Comparison of ENCODE assay signal across 19 cellular contexts in genomic region chr14:68927089-68927488, GRCh38. TPM values are rescaled to one million over a fixed set of nuclear protein-coding genes. Genes with fewer than 3 reads are reported as not detected.
A peak's percentile ranks its signal among the peaks of the same experiment; 100 is the strongest.
DNase-seq lines count a peak whose midpoint lies in the region; ATAC-seq, FAIRE-seq and TF ChIP-seq lines count a peak whose summit lies in the region.
"Had no signal": no experiment of that assay in that cellular context is flagged by ENCODE, and none has a peak within 500 bp of the region (broad histone marks: within the 10 kb centered on the region; RNA-seq: fewer than 3 reads in every experiment).

No MANE protein-coding gene starts in this region.

- H3K9me3 ChIP-seq in right lobe of liver (no peaks in the 10 kb centered on the region), HepG2 (ENCODE audit: low read length) (peaks cover 12% of the 10 kb centered on the region), breast epithelium (no peaks in the 10 kb centered on the region), neural progenitor cell (ENCODE audit: low read depth) (no peaks in the 10 kb centered on the region)

- H3F3A ChIP-seq in neural progenitor cell (ENCODE audit: low read depth) = no peaks in the 10 kb centered on the region

- H4K20me1 ChIP-seq in HepG2 (ENCODE audit: insufficient read depth, low read length) (peaks cover 28% of the 10 kb centered on the region), neural progenitor cell (ENCODE audit: low read depth) (peaks cover 53% of the 10 kb centered on the region)

- intact Hi-C loops in right lobe of liver (cut with DNase I) = loop anchor here in 1 of 2 donors (10.0 kb wide), 1 partner anchor 68 kb away; no protein-coding TSS in a partner anchor
- intact Hi-C loops in HepG2 (cut with micrococcal nuclease; ENCODE audit: unreplicated experiment) = no loop called here
- intact Hi-C loops in breast epithelium (cut with DNase I; ENCODE audit: low total_unique reads) = no loop called here

- H3K79me2 ChIP-seq in HepG2 (ENCODE audit: insufficient read depth, low read length) (peaks cover 86% of the 10 kb centered on the region), neural progenitor cell (ENCODE audit: low read depth) (peaks cover 72% of the 10 kb centered on the region)

- TF ChIP-seq POLR2A in right lobe of liver (IDR thresholded peaks at IDR 0.05) (no peak), HepG2 (IDR thresholded peaks at IDR 0.05; ENCODE audit: insufficient read depth in 1 of 2, low read depth in 2 of 2, low read length in 2 of 2) (no peak; a peak in 1 of 4 replicates), breast epithelium (IDR thresholded peaks at IDR 0.05) (no peak)

- no peak for FAIRE-seq in HepG2 (lab: Jason Lieb, UNC)

- TF ChIP-seq CTCF in right lobe of liver (IDR thresholded peaks at IDR 0.05) = no peak
- TF ChIP-seq CTCF in HepG2 (CRISPR knock-in tag; IDR thresholded peaks at IDR 0.05) = no peak
- TF ChIP-seq CTCF in breast epithelium (IDR thresholded peaks at IDR 0.05) = no peak
- no peak for TF ChIP-seq CTCF in neural progenitor cell (IDR thresholded peaks at IDR 0.05)

- no TSS peak for BruUV-seq in HepG2 (replicated peaks; lab: Mats Ljungman, UMichigan)

- H3K4me1 ChIP-seq in right lobe of liver = peaks cover 0 to 28% (median 0%) of the 10 kb centered on the region in 4 donors
- H3K4me1 ChIP-seq in HepG2 (ENCODE audit: insufficient read depth, low read length) = peaks cover 79% of the 10 kb centered on the region
- H3K4me1 ChIP-seq in breast epithelium = peaks cover 0 to 17% of the 10 kb centered on the region in 2 donors
- H3K4me1 ChIP-seq in neural progenitor cell = peaks cover 24% of the 10 kb centered on the region

- in situ Hi-C loops in HepG2 (cut with HindIII; ENCODE audit: extremely low pct_ligation_motif_present, low pct_unique_long_range_greater_than_20kb) = no loop called here

- H3K27ac Mint-ChIP-seq in neural progenitor cell = peak overlapping the region; percentile 43

- no peak for DNase-seq in right lobe of liver
- DNase-seq in HepG2 (ENCODE audit: low spot score) = no peak
- DNase-seq in breast epithelium (ENCODE audit: low spot score in 2 of 2) = no peak
- DNase-seq in neural progenitor cell (ENCODE audit: low spot score) = no peak
- DNase-seq in NCI-H128 (lab: John Stamatoyannopoulos, UW; ENCODE audit: unreplicated experiment) = no peak
- DNase-seq in SKM-1 treated with dmso at 0.1 percent for 144 hours (lab: John Stamatoyannopoulos, UW; ENCODE audit: unreplicated experiment) = no peak
- DNase-seq: activated gamma-delta T cell treated with Interleukin-2 at 50 U/mL for 16 hours; aorta; cerebellar nuclear complex; effector memory CD4-positive, alpha-beta T cell; GF-D8; Karpas-422; NCI-H1048; NCI-H2081; SJCRH30; stimulated activated CD4-positive, alpha-beta T cell treated with anti-CD3 and anti-CD28 coated beads, Interleukin-4, amount 100 ng/mL, for 24 hours; T-helper 2 cell had no signal

- POLR2A ChIA-PET in HepG2 (lab: Yijun Ruan, JAX) = no interaction called here

- H3K36me3 ChIP-seq in right lobe of liver (peaks cover 0 to 12% (median 4%) of the 10 kb centered on the region in 4 donors), HepG2 (replicated peaks in 1 of 2; ENCODE audit: control insufficient read depth in 1 of 2, insufficient read depth in 2 of 2, low read length in 2 of 2) (peaks cover 38 to 60% of the 10 kb centered on the region in 2 experiments), breast epithelium (no peaks in the 10 kb centered on the region), neural progenitor cell (no peaks in the 10 kb centered on the region)

- no peaks in the 10 kb centered on the region for H3K27me3 Mint-ChIP-seq in neural progenitor cell (ENCODE audit: insufficient read depth, low read depth)

- no peak overlapping the region for H3K4me3 Mint-ChIP-seq in neural progenitor cell

- H2AFZ ChIP-seq in HepG2 (ENCODE audit: low read length) = no peak overlapping the region
- no peak overlapping the region for H2AFZ ChIP-seq in neural progenitor cell (replicated peaks)

- H3K36me3 Mint-ChIP-seq in neural progenitor cell = peaks cover 27% of the 10 kb centered on the region

- H3K9me3 Mint-ChIP-seq in neural progenitor cell = peaks cover 9% of the 10 kb centered on the region

- no peak overlapping the region for H3K9ac ChIP-seq in HepG2 (ENCODE audit: insufficient read depth, low read depth, low read length)
- H3K9ac ChIP-seq in neural progenitor cell = no peak overlapping the region

- 82% methylated on average over 3 of the region's 3 CpGs for WGBS in right lobe of liver (ENCODE audit: insufficient coverage, low coverage, low lambda C conversion rate, missing lambda C conversion rate)
- 95% methylated on average over 3 of the region's 3 CpGs for WGBS in HepG2 (ENCODE audit: low lambda C conversion rate)

- H3K4me3 ChIP-seq in right lobe of liver = no peak overlapping the region
- no peak overlapping the region for H3K4me3 ChIP-seq in HepG2 (replicated peaks in 1 of 3; ENCODE audit: insufficient read depth in 1 of 3, low read depth in 2 of 3, low read length in 3 of 3)
- no peak overlapping the region for H3K4me3 ChIP-seq in breast epithelium
- H3K4me3 ChIP-seq in neural progenitor cell = no peak overlapping the region
- H3K4me3 ChIP-seq: SJCRH30 had no signal

- peak overlapping the region in 2 of 3 donors; percentile 61 to 76 for H3K27ac ChIP-seq in right lobe of liver
- H3K27ac ChIP-seq in HepG2 (ENCODE audit: extremely low read length, insufficient read depth, low read length) = no peak overlapping the region
- H3K27ac ChIP-seq in breast epithelium = peak overlapping the region; percentile 59 to 68
- H3K27ac ChIP-seq in neural progenitor cell = no peak overlapping the region
- H3K27ac ChIP-seq: SJCRH30 had no signal

- CTCF ChIA-PET in HepG2 (lab: Yijun Ruan, JAX; ENCODE audit: low intra/inter-chr PET ratio, low total read pairs) = no interaction called here

- no peak for TF ChIP-seq RAD21 in HepG2 (CRISPR knock-in tag; IDR thresholded peaks at IDR 0.05)

- no peak for ATAC-seq in right lobe of liver
- ATAC-seq in HepG2 = no peak
- no peak for ATAC-seq in GM21786 (IDR thresholded peaks at IDR 0.05; ENCODE audit: unreplicated experiment)
- ATAC-seq in GM21360 (IDR thresholded peaks at IDR 0.05; ENCODE audit: unreplicated experiment) = no peak

- H3K4me2 ChIP-seq in HepG2 (ENCODE audit: low read depth, low read length) (no peak overlapping the region), neural progenitor cell (no peak overlapping the region)

- no peaks in the 10 kb centered on the region for H3K27me3 ChIP-seq in right lobe of liver
- no peaks in the 10 kb centered on the region for H3K27me3 ChIP-seq in HepG2 (ENCODE audit: control insufficient read depth in 1 of 2, insufficient read depth in 2 of 2, low read length in 2 of 2)
- H3K27me3 ChIP-seq in breast epithelium = no peaks in the 10 kb centered on the region
- no peaks in the 10 kb centered on the region for H3K27me3 ChIP-seq in neural progenitor cell
- H3K27me3 ChIP-seq: SJCRH30 had no signal

- peaks cover 34% of the 10 kb centered on the region for H3K4me1 Mint-ChIP-seq in neural progenitor cell

- TF ChIP-seq EP300 in HepG2 (IDR thresholded peaks at IDR 0.05; ENCODE audit: low read depth in 2 of 2, low read length in 2 of 2) (no peak), HepG2 (CRISPR knock-in tag; IDR thresholded peaks at IDR 0.05; ENCODE audit: borderline replicate concordance) (no peak)

TF ChIP-seq in HepG2, 621 proteins besides CTCF, POLR2A, EP300 and RAD21 (continues in another document):
- TF ChIP-seq NCOR1 (IDR thresholded peaks at IDR 0.05; ENCODE audit: borderline replicate concordance, low read length) = no peak

RNA-seq across cellular contexts. Expression of gene ACTN1, which starts 52.0 kb away (rescaled TPM):
- total RNA-seq in right lobe of liver = 100 to 1,000 TPM in 3 of 6 experiments, 10 to 100 TPM in 3; 53.1 to 145 (median 100) TPM
- 58.6 and 62.4 TPM in 2 replicates for total RNA-seq in HepG2 (2016; rRNA removed; fragmentation: Illumina TruSeq; extraction: Trizol)
- 9.6 and 10.7 TPM in 2 replicates for total RNA-seq in HepG2 (2016; cell fraction: cytosol; rRNA removed; fragmentation: Illumina TruSeq; extraction: Trizol; ENCODE audit: low read depth)
- 55.0 and 63.6 TPM in 2 replicates for total RNA-seq in HepG2 (2016; cell fraction: insoluble cytoplasmic fraction; rRNA removed; fragmentation: Illumina TruSeq; extraction: Trizol)
- 25.2 and 28.3 TPM in 2 replicates for total RNA-seq in HepG2 (2016; cell fraction: membrane; rRNA removed; fragmentation: Illumina TruSeq; extraction: Trizol)
- 62.9 and 75.6 TPM in 2 replicates for total RNA-seq in HepG2 (2016; cell fraction: nucleus; rRNA removed; fragmentation: Illumina TruSeq; extraction: Trizol)
- 152 and 162 TPM in 2 replicates for polyA plus RNA-seq in HepG2 (2011; rRNA removed)
- polyA plus RNA-seq in HepG2 (2011; cell fraction: cytosol; rRNA removed) = 97.7 and 136 TPM in 2 replicates
- 162 and 195 TPM in 2 replicates for polyA plus RNA-seq in HepG2 (2011; cell fraction: nucleus; rRNA removed)
- polyA plus RNA-seq in HepG2 (2012) = 109 and 118 TPM in 2 replicates
- polyA plus RNA-seq in HepG2 (2016; cell fraction: cytosol; fragmentation: Illumina TruSeq; extraction: Trizol; ENCODE audit: low read depth) = 8.0 and 10.4 TPM in 2 replicates
- polyA plus RNA-seq in HepG2 (2016; cell fraction: insoluble cytoplasmic fraction; fragmentation: Illumina TruSeq; extraction: Trizol; ENCODE audit: low read depth) = 67.9 and 88.1 TPM in 2 replicates
- polyA plus RNA-seq in HepG2 (2016; cell fraction: membrane; fragmentation: Illumina TruSeq; extraction: Trizol; ENCODE audit: low read depth) = 15.3 and 18.8 TPM in 2 replicates
- polyA plus RNA-seq in HepG2 (2016; cell fraction: nucleus; fragmentation: Illumina TruSeq; extraction: Trizol; ENCODE audit: insufficient read depth, low read depth) = 91.6 and 93.8 TPM in 2 replicates
- 144 and 214 TPM in 2 replicates for polyA minus RNA-seq in HepG2 (2011; rRNA and poly(A)+ RNA removed; ENCODE audit: low replicate concordance)
- 167 and 168 TPM in 2 replicates for polyA minus RNA-seq in HepG2 (2011; cell fraction: cytosol; rRNA and poly(A)+ RNA removed)
- 119 and 126 TPM in 2 replicates for polyA minus RNA-seq in HepG2 (2011; cell fraction: nucleus; rRNA and poly(A)+ RNA removed)
- 100 to 1,000 TPM in 2 of 3 donors, 10 to 100 TPM in 1; 75.0 to 295 (median 290) TPM for total RNA-seq in breast epithelium
- total RNA-seq in neural progenitor cell (ENCODE audit: low replicate concordance) = 70.7 and 97.7 TPM in 2 replicates

Comparison
In these comparisons a context has a peak if more than half of its experiments do, and no peak if none do; other contexts are left out.
1. H3K27ac ChIP-seq: peak in right lobe of liver (2 of 3) and breast epithelium (2 of 2); none in HepG2 (single experiment) and neural progenitor cell (single experiment).